ENCODE assay signal across 13 cellular contexts in the genomic region with DNA sequence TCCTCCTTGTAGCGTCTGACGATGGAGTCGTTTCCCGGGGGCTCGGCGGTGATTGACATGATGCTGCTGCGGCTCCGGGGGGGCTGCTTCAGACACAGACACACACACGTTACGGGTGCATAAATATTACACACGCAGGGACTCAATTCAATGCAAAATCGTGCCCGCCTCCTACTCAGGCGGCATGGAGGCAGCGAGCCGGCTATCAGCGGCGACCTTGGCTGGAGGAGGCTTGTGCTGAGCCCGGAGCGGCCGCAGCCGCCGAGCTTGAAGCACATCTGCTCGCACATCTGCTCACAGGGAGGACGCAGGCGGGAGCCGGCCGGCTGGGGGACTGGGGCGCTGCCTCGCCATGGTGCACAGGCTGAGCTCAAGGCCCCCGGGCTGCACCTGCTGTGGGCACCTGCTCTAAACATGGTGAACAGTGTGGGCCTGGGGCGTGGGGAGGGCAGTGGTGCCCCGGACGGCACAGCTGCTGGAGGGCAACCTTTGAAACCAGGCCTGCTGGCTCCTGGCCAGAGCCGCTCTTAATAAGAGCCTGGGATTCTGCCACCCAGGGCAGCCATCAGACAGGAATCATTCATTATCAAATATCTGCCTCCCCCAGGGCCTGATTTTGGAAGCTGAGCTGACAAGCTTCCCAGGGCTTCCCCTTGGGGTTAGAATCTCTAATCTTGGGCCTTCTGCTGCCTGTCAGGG.
DNase-seq lines count a peak whose midpoint lies in the region; ATAC-seq, FAIRE-seq and TF ChIP-seq lines count a peak whose summit lies in the region.
"Had no signal": no experiment of that assay in that cellular context is flagged by ENCODE, and none has a peak within 500 bp of the region (broad histone marks: within the 10 kb centered on the region; RNA-seq: fewer than 3 reads in every experiment).

No MANE protein-coding gene starts in this region.

- intact Hi-C loops in Right ventricle myocardium inferior (cut with DNase I): no loop called here
- intact Hi-C loops in kidney (cut with DNase I): no loop called here
- intact Hi-C loops in aorta (cut with DNase I): no loop called here

- no peaks in the 10 kb centered on the region for H3K4me1 Mint-ChIP-seq in T-helper 2 cell treated with Interferon-gamma antibody and Interleukin-4, amounts not matched to agents 5 μg/mL and 100 μg/mL, for 36 hours (ENCODE audit: low read depth)

- H3K9me3 ChIP-seq in right atrium auricular region (no peaks in the 10 kb centered on the region), OCI-LY1 (ENCODE audit: low read length) (no peaks in the 10 kb centered on the region), kidney (ENCODE audit: control insufficient read depth in 1 of 2, low read length in 2 of 2) (no peaks in the 10 kb centered on the region), aorta (ENCODE audit: control insufficient read depth, low read length) (no peaks in the 10 kb centered on the region)

- H3F3A ChIP-seq in OCI-LY1 (ENCODE audit: insufficient read depth, low read length): no peaks in the 10 kb centered on the region

- H3K36me3 Mint-ChIP-seq in T-helper 2 cell treated with Interferon-gamma antibody and Interleukin-4, amounts not matched to agents 5 μg/mL and 100 μg/mL, for 36 hours (ENCODE audit: low read depth): peaks cover 40% of the 10 kb centered on the region

- no peak overlapping the region for H2AFZ ChIP-seq in OCI-LY1 (ENCODE audit: low read length)

- H3K27ac ChIP-seq in right atrium auricular region (no peak overlapping the region), OCI-LY1 (ENCODE audit: low read depth, low read length, poor library complexity, severe bottlenecking) (peak overlapping the region; percentile 92), kidney (ENCODE audit: low read depth in 2 of 2, low read length in 2 of 2) (no peak overlapping the region), aorta (ENCODE audit: low read depth in 1 of 2, low read length in 2 of 2) (no peak overlapping the region)

- H3K4me3 ChIP-seq in right atrium auricular region: no peak overlapping the region
- H3K4me3 ChIP-seq in OCI-LY1 (ENCODE audit: low read depth, low read length, poor library complexity, severe bottlenecking): peak overlapping the region; percentile 30
- no peak overlapping the region for H3K4me3 ChIP-seq in kidney (ENCODE audit: low read length in 2 of 2)
- H3K4me3 ChIP-seq in aorta (ENCODE audit: low read length in 2 of 2): no peak overlapping the region

- no peaks in the 10 kb centered on the region for H3K27me3 Mint-ChIP-seq in T-helper 2 cell treated with Interferon-gamma antibody and Interleukin-4, amounts not matched to agents 5 μg/mL and 100 μg/mL, for 36 hours (ENCODE audit: low read depth)

- H3K79me2 ChIP-seq in OCI-LY1 (ENCODE audit: insufficient read depth, low read length): no peaks in the 10 kb centered on the region

- DNase-seq in Right ventricle myocardium inferior (ENCODE audit: missing footprints): no peak
- no peak for DNase-seq in right atrium auricular region (ENCODE audit: low spot score)
- DNase-seq in kidney: peak; percentile 68
- peak; percentile 40 to 66 for DNase-seq in aorta
- DNase-seq in T-helper 2 cell treated with Interferon-gamma antibody and Interleukin-4, amounts not matched to agents 5 μg/mL and 100 μg/mL, for 36 hours (ENCODE audit: low spot score): no peak
- no peak for DNase-seq in pons (ENCODE audit: low spot score)
- DNase-seq: dermis blood vessel endothelial cell, Karpas-422, nephron progenitor cell had no signal

- no peaks in the 10 kb centered on the region for H4K20me1 ChIP-seq in OCI-LY1 (ENCODE audit: insufficient read depth, low read length)

- H3K36me3 ChIP-seq in right atrium auricular region (no peaks in the 10 kb centered on the region), OCI-LY1 (ENCODE audit: insufficient read depth, low read length) (peaks cover 22% of the 10 kb centered on the region), kidney (ENCODE audit: control insufficient read depth in 1 of 2, insufficient read depth in 2 of 2, low read length in 2 of 2) (no peaks in the 10 kb centered on the region), aorta (ENCODE audit: control insufficient read depth in 1 of 2, insufficient read depth in 2 of 2, low read length in 1 of 2) (no peaks in the 10 kb centered on the region)

- H3K4me1 ChIP-seq in right atrium auricular region: peaks cover 0 to 9% of the 10 kb centered on the region in 2 donors
- peaks cover 31% of the 10 kb centered on the region for H3K4me1 ChIP-seq in OCI-LY1 (ENCODE audit: insufficient read depth, low read length, severe bottlenecking)
- no peaks in the 10 kb centered on the region for H3K4me1 ChIP-seq in kidney (ENCODE audit: control insufficient read depth in 1 of 2, insufficient read depth in 1 of 2, low read depth in 1 of 2, low read length in 2 of 2)
- H3K4me1 ChIP-seq in aorta (ENCODE audit: control insufficient read depth in 1 of 2, insufficient read depth in 2 of 2, low read length in 2 of 2): no peaks in the 10 kb centered on the region

- H3K27ac Mint-ChIP-seq in T-helper 2 cell treated with Interferon-gamma antibody and Interleukin-4, amounts not matched to agents 5 μg/mL and 100 μg/mL, for 36 hours: no peak overlapping the region
- H3K27ac Mint-ChIP-seq: nephron progenitor cell had no signal

- peak overlapping the region; percentile 45 for H3K4me2 ChIP-seq in OCI-LY1 (ENCODE audit: low read length)

- no peak for FAIRE-seq in kidney (lab: Jason Lieb, UNC)
- FAIRE-seq: GM18507, islet of Langerhans had no signal

- H3K27me3 ChIP-seq in right atrium auricular region (no peaks in the 10 kb centered on the region), OCI-LY1 (ENCODE audit: insufficient read depth, low read length) (no peaks in the 10 kb centered on the region), aorta (ENCODE audit: control insufficient read depth in 1 of 2, insufficient read depth in 2 of 2, low read length in 1 of 2) (no peaks in the 10 kb centered on the region)

- WGBS in aorta, 2 donors: 83 to 84% methylated on average over 34 to 35 of the region's 35 CpGs

- no peak overlapping the region for H3K4me3 Mint-ChIP-seq in T-helper 2 cell treated with Interferon-gamma antibody and Interleukin-4, amounts not matched to agents 5 μg/mL and 100 μg/mL, for 36 hours
- H3K4me3 Mint-ChIP-seq: nephron progenitor cell had no signal

- ATAC-seq in Right ventricle myocardium inferior (peak; percentile 20), aorta (ENCODE audit: low FRiP score) (no peak), GM21529 (IDR thresholded peaks at IDR 0.05; ENCODE audit: unreplicated experiment) (no peak)

- TF ChIP-seq CTCF in right atrium auricular region (IDR thresholded peaks at IDR 0.05) (no peak), OCI-LY1 (IDR thresholded peaks at IDR 0.05; ENCODE audit: low read length) (no peak), kidney (IDR thresholded peaks at IDR 0.05; ENCODE audit: borderline replicate concordance, extremely low read depth, insufficient read depth) (no peak)

- no peaks in the 10 kb centered on the region for H3K9me2 ChIP-seq in OCI-LY1 (ENCODE audit: low read depth, low read length)

- H3K9ac ChIP-seq in OCI-LY1 (ENCODE audit: low read length) (no peak overlapping the region; the same call in 1 of the 2 replicates), kidney (ENCODE audit: low read length in 2 of 2) (no peak overlapping the region)

- H3K9me3 Mint-ChIP-seq in T-helper 2 cell treated with Interferon-gamma antibody and Interleukin-4, amounts not matched to agents 5 μg/mL and 100 μg/mL, for 36 hours: no peaks in the 10 kb centered on the region
- H3K9me3 Mint-ChIP-seq: nephron progenitor cell had no signal

Comparison
In these comparisons a context has a peak if more than half of its experiments do, and no peak if none do; other contexts are left out.
1. DNase-seq: peak in kidney (single experiment) and aorta (2 of 2); none in Right ventricle myocardium inferior (single experiment), right atrium auricular region (single experiment), T-helper 2 cell treated with Interferon-gamma antibody and Interleukin-4, amounts not matched to agents 5 μg/mL and 100 μg/mL, for 36 hours (single experiment) and pons (single experiment).